8 cellular contexts compared by ENCODE assay signal in genomic region chr17:42964161-42964932, GRCh38. TPM values are rescaled to one million over a fixed set of nuclear protein-coding genes. Genes with fewer than 3 reads are reported as not detected.
A peak's percentile ranks its signal among the peaks of the same experiment; 100 is the strongest.
DNase-seq lines count a peak whose midpoint lies in the region; ATAC-seq, FAIRE-seq and TF ChIP-seq lines count a peak whose summit lies in the region.

Gene AARSD1, minus strand, starts transcription at chr17:42964454. Its CDS starts 14 bp downstream, at chr17:42964440.

- TF ChIP-seq POLR2A in esophagus muscularis mucosa (IDR thresholded peaks at IDR 0.05; ENCODE audit: low read depth): peak; percentile 72

- peaks cover 46% of the 10 kb centered on the region for H3K36me3 Mint-ChIP-seq in Calu3 (ENCODE audit: insufficient read depth, unreplicated experiment)

- peak within 1 kb of the TSS; percentile 85 for H3K27ac Mint-ChIP-seq in Calu3 (ENCODE audit: unreplicated experiment)

- H3K36me3 ChIP-seq in KOPT-K1 (ENCODE audit: insufficient read depth, low read length) (peaks cover 34% of the 10 kb centered on the region), esophagus muscularis mucosa (peaks cover 29 to 37% (median 33%) of the 10 kb centered on the region in 4 donors), muscle layer of duodenum (ENCODE audit: control insufficient read depth in 1 of 2, insufficient read depth in 2 of 2, low read length in 2 of 2) (peaks cover 8 to 25% of the 10 kb centered on the region in 2 donors)

- H3K9me3 Mint-ChIP-seq in Calu3 (ENCODE audit: low read depth, unreplicated experiment): no peaks in the 10 kb centered on the region

- CTCF ChIA-PET in Calu3 (lab: Charles Lee): interaction anchor here (0.6 to 1.3 kb wide), 6 partner anchors 11 to 140 kb away, joined by 3 to 7 read pairs (median 3); partner anchors contain the start of genes BECN1 and RPL27

- WGBS in esophagus muscularis mucosa: 1% methylated on average over 42 of the region's 43 CpGs

- no peaks in the 10 kb centered on the region for H3K27me3 Mint-ChIP-seq in Calu3 (ENCODE audit: unreplicated experiment)

- H3K4me1 ChIP-seq in esophagus muscularis mucosa (peaks cover 6 to 21% (median 18%) of the 10 kb centered on the region in 4 donors), muscle layer of duodenum (ENCODE audit: control insufficient read depth in 1 of 2, insufficient read depth in 2 of 2, low read length in 2 of 2) (peaks cover 7 to 9% of the 10 kb centered on the region in 2 donors)

- BruUV-seq in Calu3 (replicated peaks; lab: Mats Ljungman, UMichigan): TSS peak; percentile 93

- peak within 1 kb of the TSS; percentile 64 to 73 (median 65) for H3K4me3 ChIP-seq in esophagus muscularis mucosa
- H3K4me3 ChIP-seq in muscle layer of duodenum (ENCODE audit: low read depth in 1 of 2, low read length in 2 of 2): peak within 1 kb of the TSS; percentile 76 to 91

- H3K9me3 ChIP-seq in KOPT-K1 (ENCODE audit: insufficient read depth, low read length, poor library complexity, severe bottlenecking): no peaks in the 10 kb centered on the region
- H3K9me3 ChIP-seq in esophagus muscularis mucosa: no peaks in the 10 kb centered on the region
- no peaks in the 10 kb centered on the region for H3K9me3 ChIP-seq in muscle layer of duodenum (ENCODE audit: control insufficient read depth in 1 of 2, low read length in 2 of 2)

- peak; percentile 77 for ATAC-seq in GM21723 (IDR thresholded peaks at IDR 0.05; ENCODE audit: unreplicated experiment)

- H3K27ac ChIP-seq in KOPT-K1 (ENCODE audit: low read depth, low read length, poor library complexity, severe bottlenecking) (peak within 1 kb of the TSS; percentile 72), esophagus muscularis mucosa (replicated peaks in 1 of 4) (peak within 1 kb of the TSS; percentile 84 to 89 (median 86)), muscle layer of duodenum (ENCODE audit: low read length) (peak within 1 kb of the TSS; percentile 83)

- intact Hi-C loops in Calu3 (cut with micrococcal nuclease; ENCODE audit: unreplicated experiment) (no loop called here), esophagus muscularis mucosa (cut with DNase I) (no loop called here)

- H3K27me3 ChIP-seq in esophagus muscularis mucosa (no peaks in the 10 kb centered on the region), muscle layer of duodenum (ENCODE audit: low read depth, low read length) (no peaks in the 10 kb centered on the region)

- DNase-seq in Calu3 (peak; percentile 95), RCC 7860 (ENCODE audit: low spot score) (peak; percentile 82), esophagus muscularis mucosa (ENCODE audit: extremely low spot score) (peak; percentile 94)
- DNase-seq in activated T-cell treated with anti-CD3 and anti-CD28 coated beads, Interleukin-2, amount 50 U/mL, for 48 hours: peak; percentile 90 to 93
- peak; percentile 79 for DNase-seq in stimulated activated CD8-positive, alpha-beta memory T cell treated with anti-CD3 and anti-CD28 coated beads, Interleukin-7, amount 100 ng/mL, for 24 hours (ENCODE audit: low read depth)

- no peak for TF ChIP-seq EP300 in esophagus muscularis mucosa (IDR thresholded peaks at IDR 0.05)

- FAIRE-seq in RCC 7860 (lab: Jason Lieb, UNC): peak; percentile 7

- no peak for TF ChIP-seq CTCF in Calu3 (IDR thresholded peaks at IDR 0.05; ENCODE audit: unreplicated experiment)
- peak in 1 of 3 experiments; percentile 30 for TF ChIP-seq CTCF in esophagus muscularis mucosa (IDR thresholded peaks at IDR 0.05)

- H3K4me1 Mint-ChIP-seq in Calu3 (ENCODE audit: low read depth, unreplicated experiment): peaks cover 12% of the 10 kb centered on the region

- peak within 1 kb of the TSS; percentile 78 for H3K4me3 Mint-ChIP-seq in Calu3 (ENCODE audit: low read depth, unreplicated experiment)

RNA-seq across cellular contexts. Expression of gene AARSD1, which starts in this region (rescaled TPM):
- total RNA-seq in Calu3 (2022) (93.7 and 96.6 TPM in 2 replicates), esophagus muscularis mucosa (10 to 100 TPM; 21.9 to 35.7 (median 26.8) TPM)

Comparison
In these comparisons a context has a peak if more than half of its experiments do, and no peak if none do; other contexts are left out.
1. Peak in every context shown above with its lines: DNase-seq, ATAC-seq, H3K4me3 ChIP-seq and H3K27ac ChIP-seq.